ENCODE assay signal across 18 cellular contexts in the genomic region with DNA sequence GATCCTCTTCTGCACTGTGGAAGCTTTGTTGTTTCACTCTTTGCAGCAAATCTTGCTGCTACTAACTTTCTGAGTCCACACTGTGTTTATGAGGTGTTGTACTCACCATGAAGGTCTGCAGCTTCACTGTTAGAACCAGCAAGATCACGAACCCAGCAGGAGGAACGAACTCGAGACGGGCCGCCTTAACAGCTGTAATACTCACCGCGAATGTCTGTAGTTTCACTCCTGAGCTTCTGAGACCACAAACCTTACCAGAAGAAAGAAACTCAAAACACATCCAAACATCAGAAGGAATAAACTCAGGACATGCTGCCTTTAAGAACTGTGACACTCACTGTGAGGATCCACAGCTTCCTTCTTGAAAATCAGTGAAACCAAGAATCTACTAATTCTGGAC. TPM values are rescaled to one million over a fixed set of nuclear protein-coding genes. Genes with fewer than 3 reads are reported as not detected.
DNase-seq lines count a peak whose midpoint lies in the region; ATAC-seq and TF ChIP-seq lines count a peak whose summit lies in the region.
"Had no signal": no experiment of that assay in that cellular context is flagged by ENCODE, and none has a peak within 500 bp of the region (broad histone marks: within the 10 kb centered on the region; RNA-seq: fewer than 3 reads in every experiment).

No MANE protein-coding gene starts in this region.

- H3K9me2 ChIP-seq in HCT116 (ENCODE audit: insufficient read depth) = no peaks in the 10 kb centered on the region
- H3K9me2 ChIP-seq in MM.1S (replicated peaks; ENCODE audit: insufficient read depth, low read length) = no peaks in the 10 kb centered on the region

- TF ChIP-seq RAD21 in HCT116 (IDR thresholded peaks at IDR 0.05; ENCODE audit: low read depth) = no peak

- RAD21 ChIA-PET in HCT116 (lab: Charles Lee; ENCODE audit: low non-redundant PET in 1 of 2, low total read pairs in 2 of 2, uncharacterized antibody in 2 of 2, unreplicated experiment in 2 of 2) = no interaction called here

- H3K36me3 ChIP-seq in HCT116 (ENCODE audit: control insufficient read depth in 1 of 2, insufficient read depth in 2 of 2, low read length in 2 of 2) (no peaks in the 10 kb centered on the region), MM.1S (replicated peaks; ENCODE audit: insufficient read depth, low read length) (no peaks in the 10 kb centered on the region), neuronal stem cell (replicated peaks in 1 of 2; ENCODE audit: control insufficient read depth in 2 of 2, insufficient read depth in 2 of 2, low read length in 2 of 2) (no peaks in the 10 kb centered on the region)
- no peaks in the 10 kb centered on the region for H3K36me3 ChIP-seq in effector memory CD4-positive, alpha-beta T cell (ENCODE audit: control insufficient read depth, insufficient read depth, low read length)
- H3K36me3 ChIP-seq: BLaER1, HAP-1 had no signal

- H3K4me2 ChIP-seq in HCT116 (ENCODE audit: low read length) = no peak overlapping the region
- H3K4me2 ChIP-seq in MM.1S (ENCODE audit: low read depth, low read length) = peak overlapping the region; percentile 51
- no peak overlapping the region for H3K4me2 ChIP-seq in neuronal stem cell (ENCODE audit: insufficient read depth, low read length, poor library complexity, severe bottlenecking)
- H3K4me2 ChIP-seq: BLaER1 had no signal

- H3K4me1 ChIP-seq in HCT116 (ENCODE audit: control insufficient read depth in 1 of 2, insufficient read depth in 2 of 2, low read length in 2 of 2) = peaks cover under 1% of the 10 kb centered on the region in 2 experiments; a peak in 3 of 4 replicates
- peaks cover 10% of the 10 kb centered on the region; the same call in 1 of the 2 replicates for H3K4me1 ChIP-seq in MM.1S (ENCODE audit: low read length)
- H3K4me1 ChIP-seq in neuronal stem cell (ENCODE audit: control insufficient read depth in 2 of 2, insufficient read depth in 1 of 2, low read depth in 1 of 2, low read length in 2 of 2) = no peaks in the 10 kb centered on the region
- no peaks in the 10 kb centered on the region for H3K4me1 ChIP-seq in effector memory CD4-positive, alpha-beta T cell (ENCODE audit: control insufficient read depth, insufficient read depth, low read length, poor library complexity, severe bottlenecking)
- H3K4me1 ChIP-seq: BLaER1, HAP-1 had no signal

- H4K20me1 ChIP-seq in HCT116 (ENCODE audit: insufficient read depth) = no peaks in the 10 kb centered on the region
- no peaks in the 10 kb centered on the region for H4K20me1 ChIP-seq in MM.1S (ENCODE audit: insufficient read depth, low read length)
- H4K20me1 ChIP-seq: BLaER1 had no signal

- H3K27ac ChIP-seq in HCT116 (ENCODE audit: low read depth, low read length) (no peak overlapping the region), MM.1S (ENCODE audit: low read length) (peak overlapping the region; percentile 60; the same call in 1 of the 2 replicates), neuronal stem cell (replicated peaks; ENCODE audit: low read length) (no peak overlapping the region)
- H3K27ac ChIP-seq in effector memory CD4-positive, alpha-beta T cell (ENCODE audit: insufficient read depth, low read length, poor library complexity, severe bottlenecking) = no peak overlapping the region
- H3K27ac ChIP-seq: BLaER1, HL-60 had no signal

- H3K4me3 ChIP-seq in HCT116 (replicated peaks in 1 of 2; ENCODE audit: low read depth in 1 of 2, low read length in 2 of 2) = no peak overlapping the region
- peak overlapping the region; percentile 42 for H3K4me3 ChIP-seq in MM.1S (ENCODE audit: low read length)
- H3K4me3 ChIP-seq in neuronal stem cell (ENCODE audit: low read length in 2 of 2) = no peak overlapping the region
- no peak overlapping the region for H3K4me3 ChIP-seq in effector memory CD4-positive, alpha-beta T cell (ENCODE audit: insufficient read depth, low read depth, low read length, poor library complexity, severe bottlenecking)
- H3K4me3 ChIP-seq: BLaER1, GM12878, HAP-1 had no signal

- no peak overlapping the region for H4K8ac ChIP-seq in neuronal stem cell (ENCODE audit: low read depth, low read length)

- no peak for TF ChIP-seq CTCF in HCT116 (IDR thresholded peaks at IDR 0.05 in 2 of 3, conservative IDR thresholded peaks at IDR 0.05 in 1 of 3; ENCODE audit: borderline replicate concordance in 1 of 3, insufficient read depth in 1 of 3, low read depth in 2 of 3, low read length in 2 of 3)
- no peak for TF ChIP-seq CTCF in MM.1S (IDR thresholded peaks at IDR 0.05; ENCODE audit: low read length)

- ATAC-seq in GM18511 (IDR thresholded peaks at IDR 0.05; ENCODE audit: unreplicated experiment) (peak; percentile 68), HCT116 (no peak), HG03432 (IDR thresholded peaks at IDR 0.05; ENCODE audit: unreplicated experiment) (no peak)
- ATAC-seq: GM12878 had no signal

- no peaks in the 10 kb centered on the region for H3K79me2 ChIP-seq in HCT116 (ENCODE audit: insufficient read depth, low read length)
- no peaks in the 10 kb centered on the region for H3K79me2 ChIP-seq in MM.1S (ENCODE audit: low read length)

- TF ChIP-seq POLR2A in HCT116 (IDR thresholded peaks at IDR 0.05; ENCODE audit: borderline replicate concordance, extremely low read depth, insufficient read depth, insufficient read length) = no peak

- peaks cover 12% of the 10 kb centered on the region for H3F3A ChIP-seq in MM.1S (ENCODE audit: insufficient read depth, low read length)

- DNase-seq in HCT116 (ENCODE audit: low read depth, low spot score) (no peak), MM.1S (peak; percentile 74), neuronal stem cell (ENCODE audit: low spot score) (no peak), NCI-H1694 (lab: John Stamatoyannopoulos, UW) (no peak)
- DNase-seq in effector memory CD4-positive, alpha-beta T cell = no peak
- DNase-seq: 8988T; AML-193; CD4-positive, CD25-positive, alpha-beta regulatory T cell; DMS 273 treated with DMSO at 0.1 percent for 48 hours; GOT3; HFFc6; KG1 had no signal

- H3K27me3 ChIP-seq in HCT116 (ENCODE audit: insufficient read depth, low read length) (no peaks in the 10 kb centered on the region), MM.1S (replicated peaks; ENCODE audit: insufficient read depth, low read length) (no peaks in the 10 kb centered on the region), neuronal stem cell (ENCODE audit: control insufficient read depth in 3 of 3, insufficient read depth in 3 of 3, low read depth in 1 of 3, low read length in 3 of 3) (no peaks in the 10 kb centered on the region)
- H3K27me3 ChIP-seq in effector memory CD4-positive, alpha-beta T cell (replicated peaks; ENCODE audit: control insufficient read depth, insufficient read depth, low read length, poor library complexity, severe bottlenecking) = no peaks in the 10 kb centered on the region
- H3K27me3 ChIP-seq: BLaER1 had no signal

- H2AK5ac ChIP-seq in neuronal stem cell (ENCODE audit: low read depth, low read length) = no peak overlapping the region

- intact Hi-C loops in HCT116 (cut with micrococcal nuclease) = no loop called here

- H2AFZ ChIP-seq in HCT116 (ENCODE audit: low read depth, low read length, poor library complexity, severe bottlenecking) (no peak overlapping the region), MM.1S (ENCODE audit: low read length) (peak overlapping the region; percentile 56), neuronal stem cell (ENCODE audit: low read length) (peak overlapping the region; percentile 34)

- TSS peak; percentile 79 for BruUV-seq in HCT116 (replicated peaks; lab: Mats Ljungman, UMichigan)

- no peak overlapping the region for H2BK15ac ChIP-seq in neuronal stem cell (ENCODE audit: low read length)

- H2BK12ac ChIP-seq in neuronal stem cell (ENCODE audit: low read length) = no peak overlapping the region

- H4K91ac ChIP-seq in neuronal stem cell (ENCODE audit: low read depth, low read length, poor library complexity) = no peak overlapping the region

- no peak overlapping the region for H3K18ac ChIP-seq in neuronal stem cell (ENCODE audit: low read length)

- no peak overlapping the region for H2BK5ac ChIP-seq in neuronal stem cell (ENCODE audit: low read length)

- whole genome bisulfite sequencing in neuronal stem cell (ENCODE audit: extremely low coverage in 2 of 2, insufficient read length in 2 of 2, insufficient replicate concordance in 1 of 2), 2 donors = no CpG with 5 or more reads among the region's 7 CpGs

- no peaks in the 10 kb centered on the region for H3K79me1 ChIP-seq in neuronal stem cell (ENCODE audit: low read depth, low read length)

- no peak overlapping the region for H3K14ac ChIP-seq in neuronal stem cell (ENCODE audit: low read length)

- CTCF ChIA-PET in HCT116 (lab: Charles Lee) = no interaction called here

- POLR2A ChIA-PET in HCT116 (lab: Charles Lee) = interaction anchor here (0.8 to 0.9 kb wide), 2 partner anchors 17 to 21 kb away, joined by 3 read pairs; no protein-coding TSS in a partner anchor

- no peak overlapping the region for H3K4ac ChIP-seq in neuronal stem cell (ENCODE audit: low read length)

- H3K9me3 ChIP-seq in HCT116 (ENCODE audit: control insufficient read depth in 1 of 2, insufficient read depth in 1 of 2, low read depth in 1 of 2, low read length in 2 of 2) (no peaks in the 10 kb centered on the region), MM.1S (replicated peaks; ENCODE audit: insufficient read depth, low read length) (no peaks in the 10 kb centered on the region), neuronal stem cell (replicated peaks in 1 of 2; ENCODE audit: control insufficient read depth in 2 of 2, insufficient read depth in 1 of 2, low read depth in 1 of 2, low read length in 2 of 2) (peaks cover 0 to 3% of the 10 kb centered on the region in 2 donors)
- no peaks in the 10 kb centered on the region for H3K9me3 ChIP-seq in effector memory CD4-positive, alpha-beta T cell (ENCODE audit: control insufficient read depth, low read length)
- H3K9me3 ChIP-seq: HAP-1 had no signal

- no peak overlapping the region for H3K23ac ChIP-seq in neuronal stem cell (ENCODE audit: low read depth, low read length, poor library complexity)

- no peak overlapping the region for H3K9ac ChIP-seq in HCT116 (ENCODE audit: low read length)
- peak overlapping the region; percentile 18; the same call in 1 of the 2 replicates for H3K9ac ChIP-seq in MM.1S (ENCODE audit: low read length)
- no peak overlapping the region for H3K9ac ChIP-seq in neuronal stem cell (ENCODE audit: low read depth, low read length, poor library complexity)
- H3K9ac ChIP-seq: BLaER1 had no signal

- no peak overlapping the region for H2BK120ac ChIP-seq in neuronal stem cell (ENCODE audit: low read depth, low read length)

RNA-seq across cellular contexts. Expression of a gene that starts 48.1 kb away (rescaled TPM):
- total RNA-seq in HCT116 (2021; ENCODE audit: unreplicated experiment) = 11.7 TPM
- 6.0 and 6.5 TPM in 2 replicates for polyA plus RNA-seq in HCT116 (2012)
- 1.5 TPM for polyA plus RNA-seq in neuronal stem cell (2013, experiment 1 of 2)
- polyA plus RNA-seq in neuronal stem cell (2013, experiment 2 of 2) = 1.7 TPM
